In genomic region chr12:6393109-6393508, GRCh38 we compare ENCODE assay signal across 18 cellular contexts. TPM values are rescaled to one million over a fixed set of nuclear protein-coding genes. Genes with fewer than 3 reads are reported as not detected.
DNase-seq lines count a peak whose midpoint lies in the region; TF ChIP-seq lines count a peak whose summit lies in the region.
"Had no signal": no experiment of that assay in that cellular context is flagged by ENCODE, and none has a peak within 500 bp of the region (broad histone marks: within the 10 kb centered on the region; RNA-seq: fewer than 3 reads in every experiment).

No MANE protein-coding gene starts in this region.

- TF ChIP-seq CTCF in HEK293 (tag by site-specific recombination; IDR thresholded peaks at IDR 0.05): no peak
- no peak for TF ChIP-seq CTCF in colonic mucosa (IDR thresholded peaks at IDR 0.05)

- H3K9me3 Mint-ChIP-seq in activated T-cell treated with anti-CD3 and anti-CD28 coated beads, Interleukin-2, amount 50 U/mL, for 24 hours: no peaks in the 10 kb centered on the region
- H3K9me3 Mint-ChIP-seq: CD8-positive, alpha-beta T cell; GM23338 had no signal

- H3K4me3 ChIP-seq in HEK293 (ENCODE audit: low read depth, low read length) (no peak overlapping the region), colonic mucosa (no peak overlapping the region), rectal smooth muscle tissue (ENCODE audit: low read length) (no peak overlapping the region)
- H3K4me3 ChIP-seq: GM12878, GM23338 had no signal

- CTCF ChIA-PET in HEK293 (lab: Yijun Ruan, JAX): interaction anchor here (1.0 to 1.5 kb wide), 2 partner anchors 27 to 66 kb away, joined by 3 to 9 read pairs; no protein-coding TSS in a partner anchor

- DNase-seq in activated effector memory CD4-positive, alpha-beta T cell treated with anti-CD3 and anti-CD28 coated beads, Interleukin-2, amount 50 U/mL, for 16 hours: peak; percentile 17
- no peak for DNase-seq in activated effector memory CD4-positive, alpha-beta T cell treated with Interleukin-2 at 50 U/mL for 16 hours
- DNase-seq in colonic mucosa (no peak), GM19240 (ENCODE audit: insufficient read length, low spot score) (no peak), dedifferentiated amniotic fluid mesenchymal stem cell (ENCODE audit: extremely low spot score) (no peak)
- no peak for DNase-seq in activated T-cell treated with anti-CD3 and anti-CD28 coated beads, Interleukin-2, amount 50 U/mL, for 24 hours
- DNase-seq: 8988T; CD8-positive, alpha-beta T cell; GDM1; NCI-H1092; NCI-H2081 treated with DMSO at 0.1 percent for 48 hours; NCI-H510A had no signal

- POLR2A ChIA-PET in HEK293 (lab: Yijun Ruan, JAX): interaction anchor here (0.5 to 1.1 kb wide), 2 partner anchors 10 to 77 kb away, joined by 4 read pairs; partner anchors contain the start of gene VAMP1

- H3K9ac ChIP-seq in colonic mucosa (ENCODE audit: low read depth in 2 of 2, low read length in 2 of 2) (peak overlapping the region in 1 of 2 donors; percentile 21), rectal smooth muscle tissue (ENCODE audit: low read length) (no peak overlapping the region)
- H3K9ac ChIP-seq: KMS-11 had no signal

- H3K4me1 ChIP-seq in HEK293 (ENCODE audit: control insufficient read depth, insufficient read depth, low read length): no peaks in the 10 kb centered on the region
- peaks cover 9% of the 10 kb centered on the region for H3K4me1 ChIP-seq in colonic mucosa
- peaks cover 21% of the 10 kb centered on the region for H3K4me1 ChIP-seq in rectal smooth muscle tissue (ENCODE audit: control insufficient read depth, insufficient read depth, low read length)

- H3K27me3 Mint-ChIP-seq in activated T-cell treated with anti-CD3 and anti-CD28 coated beads, Interleukin-2, amount 50 U/mL, for 24 hours: no peaks in the 10 kb centered on the region

- no peaks in the 10 kb centered on the region for H3K36me3 ChIP-seq in HEK293 (ENCODE audit: control insufficient read depth in 2 of 2, insufficient read depth in 1 of 2, low read length in 2 of 2)
- no peaks in the 10 kb centered on the region for H3K36me3 ChIP-seq in colonic mucosa
- no peaks in the 10 kb centered on the region for H3K36me3 ChIP-seq in rectal smooth muscle tissue (ENCODE audit: control insufficient read depth, insufficient read depth, low read length)

- intact Hi-C loops in colonic mucosa (cut with DNase I): no loop called here

- H3K27ac Mint-ChIP-seq in activated T-cell treated with anti-CD3 and anti-CD28 coated beads, Interleukin-2, amount 50 U/mL, for 24 hours: no peak overlapping the region
- H3K27ac Mint-ChIP-seq: CD8-positive, alpha-beta T cell had no signal

- H3K36me3 Mint-ChIP-seq in activated T-cell treated with anti-CD3 and anti-CD28 coated beads, Interleukin-2, amount 50 U/mL, for 24 hours (ENCODE audit: low read depth): no peaks in the 10 kb centered on the region
- H3K36me3 Mint-ChIP-seq: CD8-positive, alpha-beta T cell had no signal

- H3K4me3 Mint-ChIP-seq in activated T-cell treated with anti-CD3 and anti-CD28 coated beads, Interleukin-2, amount 50 U/mL, for 24 hours: no peak overlapping the region
- H3K4me3 Mint-ChIP-seq: CD8-positive, alpha-beta T cell; GM23338 had no signal

- H3K9me3 ChIP-seq in HEK293 (ENCODE audit: control insufficient read depth, insufficient read depth, low read depth, low read length) (no peaks in the 10 kb centered on the region), colonic mucosa (no peaks in the 10 kb centered on the region)

- H3K27ac ChIP-seq in HEK293 (ENCODE audit: extremely low read depth, low read depth, low read length): no peak overlapping the region
- H3K27ac ChIP-seq in colonic mucosa: peak overlapping the region; percentile 83
- H3K27ac ChIP-seq in rectal smooth muscle tissue (ENCODE audit: low read depth, low read length): peak overlapping the region; percentile 68
- H3K27ac ChIP-seq: KMS-11 had no signal

- no peaks in the 10 kb centered on the region for H3K4me1 Mint-ChIP-seq in activated T-cell treated with anti-CD3 and anti-CD28 coated beads, Interleukin-2, amount 50 U/mL, for 24 hours (ENCODE audit: low read depth)

- H3K27me3 ChIP-seq in colonic mucosa: no peaks in the 10 kb centered on the region
- no peaks in the 10 kb centered on the region for H3K27me3 ChIP-seq in rectal smooth muscle tissue (ENCODE audit: control insufficient read depth, insufficient read depth, low read length)

TF ChIP-seq in HEK293, 187 proteins besides CTCF, POLR2A, EP300 and RAD21:
- TF ChIP-seq GFI1B (tag by site-specific recombination; IDR thresholded peaks at IDR 0.05) (0 out of 2 replicates have a peak, but pooled peaks have one; percentile 16), KLF9 (tag by site-specific recombination; IDR thresholded peaks at IDR 0.05; ENCODE audit: low read depth) (no peak), KLF1 (tag by site-specific recombination; IDR thresholded peaks at IDR 0.05) (no peak), ZNF121 (tag by site-specific recombination; IDR thresholded peaks at IDR 0.05) (peak; percentile 92)

RNA-seq across cellular contexts. Expression of gene LTBR, which starts 9.1 kb away (rescaled TPM):
- 100 to 1,000 TPM in 1 of 2 donors, 10 to 100 TPM in 1; 84.8 to 129 TPM for total RNA-seq in colonic mucosa

RNA-seq across cellular contexts. Expression of gene SCNN1A, which starts 17.7 kb away (rescaled TPM):
- total RNA-seq in colonic mucosa: 100 to 1,000 TPM; 158 to 188 TPM

RNA-seq across cellular contexts. Expression of gene TNFRSF1A, which starts 51.2 kb away (rescaled TPM):
- 100 to 1,000 TPM; 116 to 164 TPM for total RNA-seq in colonic mucosa

RNA-seq across cellular contexts. Expression of gene CD27, which starts 51.6 kb away (rescaled TPM):
- total RNA-seq in colonic mucosa: 1 to 10 TPM; 1.9 to 2.4 TPM
- total RNA-seq: GM23338, MCF 10A had no signal

RNA-seq across cellular contexts. Expression of gene TAPBPL, which starts 58.7 kb away (rescaled TPM):
- 10 to 100 TPM; 44.9 to 57.8 TPM for total RNA-seq in colonic mucosa
